8 cellular contexts compared by ENCODE assay signal in genomic region chr1:111140680-111140967, GRCh38. TPM values are rescaled to one million over a fixed set of nuclear protein-coding genes. Genes with fewer than 3 reads are reported as not detected.
DNase-seq lines count a peak whose midpoint lies in the region; ATAC-seq and FAIRE-seq lines count a peak whose summit lies in the region.

No MANE protein-coding gene starts in this region.

- no peak for DNase-seq in activated CD4-positive, alpha-beta T cell treated with anti-CD3 and anti-CD28 coated beads, Interleukin-2, amount 10 ng/mL, durations not matched to agents 24 days and 14 days
- no peak for DNase-seq in activated CD4-positive, alpha-beta T cell treated with anti-CD3 and anti-CD28 coated beads, Interleukin-2, amount 50 U/mL, for 1 hour
- peak; percentile 45 for DNase-seq in RCC 7860 (ENCODE audit: low spot score)
- no peak for DNase-seq in effector memory CD4-positive, alpha-beta T cell
- DNase-seq in OCI-M1 (lab: John Stamatoyannopoulos, UW), result no peak
- no peak for DNase-seq in DMS79 treated with DMSO at 0.1 percent for 48 hours (lab: John Stamatoyannopoulos, UW)

- no peak for ATAC-seq in GM21515 (IDR thresholded peaks at IDR 0.05; ENCODE audit: unreplicated experiment)

- H3K27ac ChIP-seq in effector memory CD4-positive, alpha-beta T cell (ENCODE audit: insufficient read depth, low read length, poor library complexity, severe bottlenecking), result peak overlapping the region; percentile 90
- H3K27ac ChIP-seq in muscle layer of duodenum (ENCODE audit: low read length), result peak overlapping the region; percentile 67

- intact Hi-C loops in activated CD4-positive, alpha-beta T cell treated with anti-CD3 and anti-CD28 coated beads, Interleukin-2, amount 10 ng/mL, durations not matched to agents 24 days and 14 days (cut with micrococcal nuclease), result loop anchor here (1.0 to 10.0 kb wide), 5 partner anchors 76 to 617 kb away; partner anchors contain the start of genes CD53, DDX20, LRIF1 and RAP1A

- peaks cover 4% of the 10 kb centered on the region for H3K36me3 ChIP-seq in effector memory CD4-positive, alpha-beta T cell (ENCODE audit: control insufficient read depth, insufficient read depth, low read length)
- peaks cover 0 to 1% of the 10 kb centered on the region in 2 donors for H3K36me3 ChIP-seq in muscle layer of duodenum (ENCODE audit: control insufficient read depth in 1 of 2, insufficient read depth in 2 of 2, low read length in 2 of 2)

- H3K27me3 Mint-ChIP-seq in activated CD4-positive, alpha-beta T cell treated with anti-CD3 and anti-CD28 coated beads, Interleukin-2, amount 10 ng/mL, durations not matched to agents 24 days and 14 days, result no peaks in the 10 kb centered on the region

- H3K36me3 Mint-ChIP-seq in activated CD4-positive, alpha-beta T cell treated with anti-CD3 and anti-CD28 coated beads, Interleukin-2, amount 10 ng/mL, durations not matched to agents 24 days and 14 days (ENCODE audit: low read depth), result peaks cover 22% of the 10 kb centered on the region

- no peaks in the 10 kb centered on the region for H3K27me3 ChIP-seq in effector memory CD4-positive, alpha-beta T cell (replicated peaks; ENCODE audit: control insufficient read depth, insufficient read depth, low read length, poor library complexity, severe bottlenecking)
- no peaks in the 10 kb centered on the region for H3K27me3 ChIP-seq in muscle layer of duodenum (ENCODE audit: low read depth, low read length)

- H3K27ac Mint-ChIP-seq in activated CD4-positive, alpha-beta T cell treated with anti-CD3 and anti-CD28 coated beads, Interleukin-2, amount 10 ng/mL, durations not matched to agents 24 days and 14 days, result peak overlapping the region; percentile 95

- H3K4me1 ChIP-seq in effector memory CD4-positive, alpha-beta T cell (ENCODE audit: control insufficient read depth, insufficient read depth, low read length, poor library complexity, severe bottlenecking), result peaks cover 12% of the 10 kb centered on the region
- peaks cover 0 to 39% of the 10 kb centered on the region in 2 donors for H3K4me1 ChIP-seq in muscle layer of duodenum (ENCODE audit: control insufficient read depth in 1 of 2, insufficient read depth in 2 of 2, low read length in 2 of 2)

- H3K9me3 ChIP-seq in effector memory CD4-positive, alpha-beta T cell (ENCODE audit: control insufficient read depth, low read length), result no peaks in the 10 kb centered on the region
- H3K9me3 ChIP-seq in muscle layer of duodenum (ENCODE audit: control insufficient read depth in 1 of 2, low read length in 2 of 2), result no peaks in the 10 kb centered on the region

- FAIRE-seq in RCC 7860 (lab: Jason Lieb, UNC), result no peak

- H3K4me3 Mint-ChIP-seq in activated CD4-positive, alpha-beta T cell treated with anti-CD3 and anti-CD28 coated beads, Interleukin-2, amount 10 ng/mL, durations not matched to agents 24 days and 14 days, result peak overlapping the region; percentile 92

- H3K9me3 Mint-ChIP-seq in activated CD4-positive, alpha-beta T cell treated with anti-CD3 and anti-CD28 coated beads, Interleukin-2, amount 10 ng/mL, durations not matched to agents 24 days and 14 days, result no peaks in the 10 kb centered on the region

- H3K4me1 Mint-ChIP-seq in activated CD4-positive, alpha-beta T cell treated with anti-CD3 and anti-CD28 coated beads, Interleukin-2, amount 10 ng/mL, durations not matched to agents 24 days and 14 days, result peaks cover 34% of the 10 kb centered on the region

- H3K4me3 ChIP-seq in effector memory CD4-positive, alpha-beta T cell (ENCODE audit: insufficient read depth, low read depth, low read length, poor library complexity, severe bottlenecking), result peak overlapping the region; percentile 92
- H3K4me3 ChIP-seq in muscle layer of duodenum (ENCODE audit: low read depth in 1 of 2, low read length in 2 of 2), result peak overlapping the region; percentile 68 to 98

RNA-seq across cellular contexts. Expression of gene CEPT1, which starts 0.6 kb away (rescaled TPM):
- 32.4 and 32.9 TPM in 2 replicates for total RNA-seq in activated CD4-positive, alpha-beta T cell treated with anti-CD3 and anti-CD28 coated beads, Interleukin-2, amount 10 ng/mL, durations not matched to agents 24 days and 14 days

RNA-seq across cellular contexts. Expression of gene DRAM2, which starts 0.7 kb away (rescaled TPM):
- 25.8 and 26.5 TPM in 2 replicates for total RNA-seq in activated CD4-positive, alpha-beta T cell treated with anti-CD3 and anti-CD28 coated beads, Interleukin-2, amount 10 ng/mL, durations not matched to agents 24 days and 14 days

RNA-seq across cellular contexts. Expression of gene DENND2D, which starts 59.8 kb away (rescaled TPM):
- total RNA-seq in activated CD4-positive, alpha-beta T cell treated with anti-CD3 and anti-CD28 coated beads, Interleukin-2, amount 10 ng/mL, durations not matched to agents 24 days and 14 days, result 175 and 180 TPM in 2 replicates
